24 cellular contexts compared by ENCODE assay signal in the genomic region with DNA sequence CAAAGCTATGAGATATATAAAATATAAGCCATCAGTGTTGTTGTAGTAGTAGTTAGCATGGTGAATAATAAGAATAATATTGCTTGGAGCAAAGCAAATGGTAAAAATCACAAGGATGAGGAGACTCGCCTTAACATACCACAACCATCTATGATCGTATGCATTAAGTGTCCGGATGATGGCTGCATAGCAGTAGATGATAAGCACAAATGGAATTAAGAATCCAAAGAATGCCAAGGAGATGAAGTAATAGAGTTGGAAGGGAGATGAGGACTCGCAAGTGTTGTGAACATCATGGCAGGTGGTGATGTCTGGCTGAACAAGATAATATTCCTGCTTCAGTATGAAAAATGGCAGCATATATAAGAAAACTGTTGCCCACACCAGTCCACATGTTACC. TPM values are rescaled to one million over a fixed set of nuclear protein-coding genes. Genes with fewer than 3 reads are reported as not detected.
DNase-seq lines count a peak whose midpoint lies in the region; TF ChIP-seq lines count a peak whose summit lies in the region.
"Had no signal": no experiment of that assay in that cellular context is flagged by ENCODE, and none has a peak within 500 bp of the region (broad histone marks: within the 10 kb centered on the region; RNA-seq: fewer than 3 reads in every experiment).

No MANE protein-coding gene starts in this region.

- H3K23ac ChIP-seq in mesenchymal stem cell (ENCODE audit: low read length in 2 of 2), result no peak overlapping the region

- no peak overlapping the region for H4K91ac ChIP-seq in mesenchymal stem cell (ENCODE audit: low read length)

- H2AK5ac ChIP-seq in mesenchymal stem cell (ENCODE audit: low read length, severe bottlenecking), result no peak overlapping the region

- H3K4me1 ChIP-seq in mesenchymal stem cell (ENCODE audit: control insufficient read depth, insufficient read depth, low read depth, low read length), result peaks cover 4% of the 10 kb centered on the region
- no peaks in the 10 kb centered on the region for H3K4me1 ChIP-seq in HAP-1
- no peaks in the 10 kb centered on the region for H3K4me1 ChIP-seq in esophagus squamous epithelium

- H3K27ac ChIP-seq in mesenchymal stem cell (ENCODE audit: low read length, poor library complexity, severe bottlenecking), result no peak overlapping the region
- H3K27ac ChIP-seq in esophagus squamous epithelium, result no peak overlapping the region
- H3K27ac ChIP-seq: BLaER1, hepatocyte, KMS-11, neutrophil, WERI-Rb-1 had no signal

- peaks cover 2% of the 10 kb centered on the region for H3K9me3 Mint-ChIP-seq in chondrocyte (ENCODE audit: low read depth)
- H3K9me3 Mint-ChIP-seq: dendritic cell treated with granulocyte-macrophage colony-stimulating factor and Interleukin-4, amounts not matched to agents 40 ng/mL and 50 ng/mL, for 4 days; T-cell had no signal

- no peak overlapping the region for H3K18ac ChIP-seq in mesenchymal stem cell (ENCODE audit: low read depth in 1 of 2, low read length in 2 of 2)

- peaks cover 53% of the 10 kb centered on the region for H3K4me1 Mint-ChIP-seq in chondrocyte (ENCODE audit: low read depth)

- no peak overlapping the region for H2BK15ac ChIP-seq in mesenchymal stem cell (ENCODE audit: low read depth, poor library complexity, severe bottlenecking)

- intact Hi-C loops in esophagus squamous epithelium (cut with DNase I), result no loop called here

- no peak for TF ChIP-seq POLR2A in esophagus squamous epithelium (IDR thresholded peaks at IDR 0.05)

- H3K36me3 ChIP-seq in MG63 (no peaks in the 10 kb centered on the region), mesenchymal stem cell (ENCODE audit: control insufficient read depth in 1 of 2, insufficient read depth in 2 of 2, low read depth in 1 of 2, low read length in 2 of 2) (peaks cover 9% of the 10 kb centered on the region in 2 experiments), HAP-1 (replicated peaks) (no peaks in the 10 kb centered on the region), esophagus squamous epithelium (no peaks in the 10 kb centered on the region)
- H3K36me3 ChIP-seq: WERI-Rb-1 had no signal

- no peak overlapping the region for H4K8ac ChIP-seq in mesenchymal stem cell (ENCODE audit: low read length)

- H3K9ac ChIP-seq in mesenchymal stem cell (ENCODE audit: low read length), result no peak overlapping the region
- H3K9ac ChIP-seq: BLaER1, KMS-11 had no signal

- no peak for TF ChIP-seq CTCF in AG09309 (IDR thresholded peaks at IDR 0.05; ENCODE audit: control insufficient read depth, insufficient read depth, low read depth, low read length, missing control alignments)
- no peak for TF ChIP-seq CTCF in chondrocyte (IDR thresholded peaks at IDR 0.05)
- no peak for TF ChIP-seq CTCF in esophagus squamous epithelium (IDR thresholded peaks at IDR 0.05)

- no peak overlapping the region for H2BK5ac ChIP-seq in mesenchymal stem cell (ENCODE audit: low read depth, low read length, poor library complexity, severe bottlenecking)

- H3K4me2 ChIP-seq in mesenchymal stem cell (ENCODE audit: low read length, poor library complexity, severe bottlenecking), result no peak overlapping the region
- H3K4me2 ChIP-seq: BLaER1, hepatocyte, KMS-11 had no signal

- H2AFZ ChIP-seq in mesenchymal stem cell (ENCODE audit: low read depth, low read length), result no peak overlapping the region
- H2AFZ ChIP-seq: hepatocyte had no signal

- DNase-seq in AG09309 (ENCODE audit: low read depth) (peak; percentile 58), MG63 (peak; percentile 11), chondrocyte (ENCODE audit: low spot score) (no peak), mesenchymal stem cell (peak; percentile 37), HAP-1 (ENCODE audit: low spot score in 2 of 2) (no peak), CD1c-positive myeloid dendritic cell (ENCODE audit: extremely low spot score) (no peak), esophagus squamous epithelium (lab: John Stamatoyannopoulos, UW) (no peak), NCI-H2196 (lab: John Stamatoyannopoulos, UW; ENCODE audit: unreplicated experiment) (no peak)
- DNase-seq: DMS 273 treated with DMSO at 0.1 percent for 48 hours; erythroblast; left cardiac atrium; NCI-H1105 treated with DMSO at 0.1 percent for 48 hours; NCI-H2171; right cardiac atrium; RPMI8226; stimulated activated CD4-positive, alpha-beta T cell treated with anti-CD3 and anti-CD28 coated beads, Interleukin-1b, Interleukin-23, amount 100 ng/mL, for 48 hours; T-cell; WERI-Rb-1 had no signal

- H3K27ac Mint-ChIP-seq in chondrocyte (ENCODE audit: unreplicated experiment), result peak overlapping the region; percentile 62
- H3K27ac Mint-ChIP-seq: dendritic cell treated with granulocyte-macrophage colony-stimulating factor and Interleukin-4, amounts not matched to agents 40 ng/mL and 50 ng/mL, for 4 days; T-cell had no signal

- in situ Hi-C loops in HAP-1 (cut with MboI; ENCODE audit: low sequenced_read_pairs), result no loop called here

- no peak overlapping the region for H3K4me3 ChIP-seq in AG09309 (ENCODE audit: control insufficient read depth, low read depth, low read length)
- H3K4me3 ChIP-seq in MG63, result no peak overlapping the region
- H3K4me3 ChIP-seq in mesenchymal stem cell (ENCODE audit: insufficient read depth in 1 of 2, low read depth in 1 of 2, low read length in 2 of 2), result no peak overlapping the region
- no peak overlapping the region for H3K4me3 ChIP-seq in HAP-1
- no peak overlapping the region for H3K4me3 ChIP-seq in esophagus squamous epithelium
- H3K4me3 ChIP-seq: BLaER1, hepatocyte had no signal

- H3K27me3 ChIP-seq in MG63 (no peaks in the 10 kb centered on the region), mesenchymal stem cell (ENCODE audit: control insufficient read depth in 1 of 2, insufficient read depth in 1 of 2, low read length in 2 of 2) (no peaks in the 10 kb centered on the region), HAP-1 (ENCODE audit: low read depth) (no peaks in the 10 kb centered on the region), esophagus squamous epithelium (peaks cover 0 to 3% (median 0%) of the 10 kb centered on the region in 4 donors)
- H3K27me3 ChIP-seq: BLaER1, hepatocyte, neutrophil had no signal

- peaks cover 2% of the 10 kb centered on the region for H3K36me3 Mint-ChIP-seq in chondrocyte (ENCODE audit: low read depth)

- no peaks in the 10 kb centered on the region for H3K27me3 Mint-ChIP-seq in chondrocyte (ENCODE audit: low read depth)
- H3K27me3 Mint-ChIP-seq: dendritic cell treated with granulocyte-macrophage colony-stimulating factor and Interleukin-4, amounts not matched to agents 40 ng/mL and 50 ng/mL, for 4 days; T-cell had no signal

- H2BK120ac ChIP-seq in mesenchymal stem cell (ENCODE audit: low read depth, low read length), result no peak overlapping the region

- H3K9me3 ChIP-seq in MG63, result no peaks in the 10 kb centered on the region; the same call in 1 of the 2 replicates
- H3K9me3 ChIP-seq in mesenchymal stem cell (ENCODE audit: control insufficient read depth, low read length), result no peaks in the 10 kb centered on the region
- no peaks in the 10 kb centered on the region; the same call in 1 of the 2 replicates for H3K9me3 ChIP-seq in HAP-1
- no peaks in the 10 kb centered on the region for H3K9me3 ChIP-seq in esophagus squamous epithelium
- H3K9me3 ChIP-seq: BLaER1, neutrophil had no signal

- no peak overlapping the region for H2BK12ac ChIP-seq in mesenchymal stem cell (ENCODE audit: low read length in 2 of 2)

- no peak overlapping the region for H3K4ac ChIP-seq in mesenchymal stem cell (ENCODE audit: low read depth in 1 of 2, low read length in 2 of 2)

- H3K4me3 Mint-ChIP-seq in chondrocyte (ENCODE audit: unreplicated experiment), result no peak overlapping the region
- H3K4me3 Mint-ChIP-seq: dendritic cell treated with granulocyte-macrophage colony-stimulating factor and Interleukin-4, amounts not matched to agents 40 ng/mL and 50 ng/mL, for 4 days; T-cell had no signal

- 26% methylated on average over 3 of the region's 4 CpGs for WGBS in mesenchymal stem cell
- WGBS in esophagus squamous epithelium, 2 donors, result 89 to 99% methylated on average over 4 of the region's 4 CpGs

- H3K14ac ChIP-seq in mesenchymal stem cell (ENCODE audit: low read length in 2 of 2), result no peak overlapping the region

- no peaks in the 10 kb centered on the region for H3K79me1 ChIP-seq in mesenchymal stem cell (replicated peaks; ENCODE audit: low read length, poor library complexity, severe bottlenecking)

RNA-seq across cellular contexts. Expression of gene F2RL2, which starts 5.5 kb away (rescaled TPM):
- total RNA-seq in MG63 (2014; rRNA removed; shearing (Covaris generic); ENCODE audit: low replicate concordance), result 0.20 and 9.5 TPM in 2 replicates
- total RNA-seq in chondrocyte (7.9 to 31.3 TPM (median 8.4 TPM) in 3 replicates), esophagus squamous epithelium (under 1 TPM; 0.18 to 0.76 (median 0.44) TPM)
- 72.2 TPM for polyA plus RNA-seq in mesenchymal stem cell (2013, experiment 1 of 2)
- polyA plus RNA-seq in mesenchymal stem cell (2013, experiment 2 of 2), result 71.8 TPM
- total RNA-seq: activated CD8-positive, alpha-beta memory T cell treated with anti-CD3 and anti-CD28 coated beads for 36 hours had no signal

Comparison
In these comparisons a context has a peak if more than half of its experiments do, and no peak if none do; other contexts are left out.
1. DNase-seq: peak in AG09309 (single experiment), MG63 (single experiment) and mesenchymal stem cell (single experiment); none in chondrocyte (single experiment), HAP-1 (0 of 2), CD1c-positive myeloid dendritic cell (single experiment), esophagus squamous epithelium (single experiment) and NCI-H2196 (single experiment).